9 cellular contexts compared by ENCODE assay signal in genomic region chr1:43238104-43238503, GRCh38. TPM values are rescaled to one million over a fixed set of nuclear protein-coding genes. Genes with fewer than 3 reads are reported as not detected.
DNase-seq lines count a peak whose midpoint lies in the region; TF ChIP-seq lines count a peak whose summit lies in the region.
"Had no signal": no experiment of that assay in that cellular context is flagged by ENCODE, and none has a peak within 500 bp of the region (broad histone marks: within the 10 kb centered on the region; RNA-seq: fewer than 3 reads in every experiment).

No MANE protein-coding gene starts in this region.

- whole genome bisulfite sequencing in lower leg skin, 2 donors = 14% methylated on average over 4 of the region's 4 CpGs
- WGBS in testis, 2 donors = 12 to 24% methylated on average over 4 of the region's 4 CpGs

- H3K9me3 ChIP-seq in SJSA1 (replicated peaks) = no peaks in the 10 kb centered on the region
- H3K9me3 ChIP-seq in testis = no peaks in the 10 kb centered on the region

- DNase-seq in NCI-H1417 (lab: John Stamatoyannopoulos, UW) (peak; percentile 25 to 73 (median 28)), NCI-H1417 treated with DMSO at 0.1 percent for 48 hours (lab: John Stamatoyannopoulos, UW) (no peak), LHCN-M2 (ENCODE audit: low read depth) (peak; percentile 61), SJSA1 (ENCODE audit: low read depth in 1 of 2, low spot score in 2 of 2) (peak; percentile 36 to 61), dermis microvascular lymphatic vessel endothelial cell (ENCODE audit: low read depth in 2 of 2) (peak; percentile 81 to 84), lower leg skin (ENCODE audit: low spot score in 2 of 2) (peak; percentile 46 to 84), testis (peak; percentile 83), activated gamma-delta T cell treated with Interleukin-2 at 50 U/mL for 16 hours (no peak)

- no peak overlapping the region for H3K4me3 ChIP-seq in SJSA1
- H3K4me3 ChIP-seq in lower leg skin (ENCODE audit: low read depth, poor library complexity, severe bottlenecking) = no peak overlapping the region
- H3K4me3 ChIP-seq in testis = no peak overlapping the region

- intact Hi-C loops in lower leg skin (cut with DNase I; ENCODE audit: low total_unique reads) = no loop called here
- intact Hi-C loops in testis (cut with DNase I; ENCODE audit: low total_unique reads) = loop anchor here (10.0 kb wide), 1 partner anchor 177 kb away; no protein-coding TSS in a partner anchor

- H3K27ac ChIP-seq in SJSA1 = no peak overlapping the region
- H3K27ac ChIP-seq in testis = no peak overlapping the region

- TF ChIP-seq POLR2A in lower leg skin (IDR thresholded peaks at IDR 0.05) (no peak), testis (IDR thresholded peaks at IDR 0.05) (no peak)

- H3K27me3 ChIP-seq in SJSA1 (replicated peaks) (no peaks in the 10 kb centered on the region), testis (no peaks in the 10 kb centered on the region)

- H3K36me3 ChIP-seq in SJSA1 = no peaks in the 10 kb centered on the region
- no peaks in the 10 kb centered on the region for H3K36me3 ChIP-seq in testis (ENCODE audit: low read depth, missing control alignments)

- TF ChIP-seq CTCF in lower leg skin (IDR thresholded peaks at IDR 0.05) (no peak), testis (IDR thresholded peaks at IDR 0.05) (peak in 2 of 3 experiments; percentile 28 to 53)

- H3K4me1 ChIP-seq in SJSA1 (replicated peaks) (peaks cover 7% of the 10 kb centered on the region), testis (peaks cover 7% of the 10 kb centered on the region)

RNA-seq across cellular contexts. Expression of gene TMEM125, which starts 31.7 kb away (rescaled TPM):
- total RNA-seq in LHCN-M2 (2014; rRNA removed) = not detected in 2 replicates
- not detected for polyA plus RNA-seq in LHCN-M2 (2012)
- total RNA-seq in SJSA1 (2014; rRNA removed; shearing (Covaris generic)) = not detected in 2 replicates
- total RNA-seq in dermis microvascular lymphatic vessel endothelial cell = not detected in 2 replicates
- total RNA-seq in lower leg skin = 10 to 100 TPM; 13.6 to 34.5 (median 19.0) TPM
- total RNA-seq in testis = 1 to 10 TPM in 1 of 2 donors, under 1 TPM in 1; 0.71 to 2.0 TPM
- 2.2 TPM for polyA plus RNA-seq in testis (ENCODE audit: insufficient read depth, low read depth, low replicate concordance)
- total RNA-seq: CD8-positive, alpha-beta T cell had no signal

RNA-seq across cellular contexts. Expression of gene C1orf210, which starts 47.3 kb away (rescaled TPM):
- total RNA-seq in LHCN-M2 (2014; rRNA removed) (not detected in 2 replicates), dermis microvascular lymphatic vessel endothelial cell (not detected in 2 replicates), lower leg skin (10 to 100 TPM; 16.1 to 28.2 (median 25.4) TPM), testis (under 1 TPM in 1 of 2 donors, not detected in 1; 0.25 TPM)
- not detected for polyA plus RNA-seq in LHCN-M2 (2012)
- not detected in 2 replicates for total RNA-seq in SJSA1 (2014; rRNA removed; shearing (Covaris generic))
- 0.71 TPM for polyA plus RNA-seq in testis (ENCODE audit: insufficient read depth, low read depth, low replicate concordance)
- total RNA-seq: CD8-positive, alpha-beta T cell had no signal

Comparison
In these comparisons a context has a peak if more than half of its experiments do, and no peak if none do; other contexts are left out.
1. DNase-seq: peak in NCI-H1417 (3 of 3), LHCN-M2 (single experiment), SJSA1 (2 of 2), dermis microvascular lymphatic vessel endothelial cell (2 of 2), lower leg skin (2 of 2) and testis (single experiment); none in NCI-H1417 treated with DMSO at 0.1 percent for 48 hours (single experiment) and activated gamma-delta T cell treated with Interleukin-2 at 50 U/mL for 16 hours (single experiment).
2. CTCF ChIP-seq: peak in testis (2 of 3); none in lower leg skin (0 of 3).
3. RNA of gene TMEM125, which starts 31.7 kb away (total RNA-seq): 13.6 to 34.5 TPM in lower leg skin; 0.71 to 2.0 TPM in testis, not detected in LHCN-M2, not detected in SJSA1 and not detected in dermis microvascular lymphatic vessel endothelial cell; every median in the first group is over 4 times any median in the second.
4. RNA of gene C1orf210, which starts 47.3 kb away (total RNA-seq): 16.1 to 28.2 TPM in lower leg skin; 0.25 TPM in testis, not detected in LHCN-M2, not detected in SJSA1 and not detected in dermis microvascular lymphatic vessel endothelial cell; every median in the first group is over 10 times any median in the second.